Comparison of ENCODE assay signal across 8 cellular contexts in genomic region chr7:127390817-127391590, GRCh38.
DNase-seq lines count a peak whose midpoint lies in the region; ATAC-seq and TF ChIP-seq lines count a peak whose summit lies in the region.

No MANE protein-coding gene starts in this region.

- CTCF ChIA-PET in AG04449 (lab: Yijun Ruan, JAX) = interaction anchor here (0.9 to 1.3 kb wide), 3 partner anchors 15 to 819 kb away, joined by 3 read pairs; no protein-coding TSS in a partner anchor

- H3K4me1 ChIP-seq in HUES6 (ENCODE audit: control insufficient read depth, insufficient read depth, low read length) = peaks cover 7% of the 10 kb centered on the region; the same call in 1 of the 2 replicates
- peaks cover 5% of the 10 kb centered on the region for H3K4me1 ChIP-seq in muscle layer of colon (ENCODE audit: insufficient read depth, low read length)

- DNase-seq in AG04449 (ENCODE audit: low read depth, low spot score) (no peak), cardiac fibroblast (ENCODE audit: low read depth in 2 of 2) (peak in 1 of 2 donors; percentile 11), KG1 (lab: John Stamatoyannopoulos, UW) (no peak), NCI-H187 (lab: John Stamatoyannopoulos, UW) (no peak), amygdala (lab: John Stamatoyannopoulos, UW) (no peak)

- TF ChIP-seq CTCF in AG04449 (IDR thresholded peaks at IDR 0.05; ENCODE audit: insufficient read depth, low read length, missing control alignments) (no peak), cardiac fibroblast (IDR thresholded peaks at IDR 0.05; ENCODE audit: low read depth, low read length) (no peak)

- H3K36me3 ChIP-seq in HUES6 (ENCODE audit: control insufficient read depth, insufficient read depth, low read length) (peaks cover 6% of the 10 kb centered on the region; the same call in 1 of the 2 replicates), muscle layer of colon (ENCODE audit: insufficient read depth, low read length) (no peaks in the 10 kb centered on the region)

- H3K27ac ChIP-seq in HUES6 (ENCODE audit: low read depth, low read length) (no peak overlapping the region), muscle layer of colon (ENCODE audit: low read depth, low read length) (peak overlapping the region; percentile 91)

- H3K9ac ChIP-seq in HUES6 (ENCODE audit: low read length) (peak overlapping the region; percentile 74), muscle layer of colon (ENCODE audit: low read length) (peak overlapping the region; percentile 11)

- peak overlapping the region; percentile 79 for H3K4me3 ChIP-seq in AG04449 (ENCODE audit: low read depth, low read length)
- H3K4me3 ChIP-seq in HUES6 (ENCODE audit: low read depth, low read length) = peak overlapping the region; percentile 84
- H3K4me3 ChIP-seq in cardiac fibroblast (replicated peaks in 1 of 2; ENCODE audit: low read depth in 2 of 2, low read length in 2 of 2) = peak overlapping the region; percentile 70 to 88
- H3K4me3 ChIP-seq in muscle layer of colon (ENCODE audit: low read depth in 1 of 2, low read length in 2 of 2) = peak overlapping the region; percentile 82 to 83

- H3K27me3 ChIP-seq in HUES6 (ENCODE audit: control insufficient read depth, insufficient read depth, low read length) (peaks cover 48% of the 10 kb centered on the region), muscle layer of colon (ENCODE audit: control insufficient read depth in 1 of 2, insufficient read depth in 2 of 2, low read length in 2 of 2) (no peaks in the 10 kb centered on the region)

- H3K9me3 ChIP-seq in HUES6 (ENCODE audit: control insufficient read depth, insufficient read depth, low read depth, low read length) (no peaks in the 10 kb centered on the region), muscle layer of colon (ENCODE audit: low read length) (no peaks in the 10 kb centered on the region)

- POLR2A ChIA-PET in AG04449 (lab: Yijun Ruan, JAX) = interaction anchor here (1.6 kb wide), 1 partner anchor 14 kb away, joined by 4 read pairs; no protein-coding TSS in a partner anchor

- no peak for ATAC-seq in HG02571 (IDR thresholded peaks at IDR 0.05; ENCODE audit: unreplicated experiment)
